1 cellular context compared by ENCODE assay signal in genomic region chr4:3205995-3206394, GRCh38.
A peak's percentile ranks its signal among the peaks of the same experiment; 100 is the strongest.
TF ChIP-seq lines count a peak whose summit lies in the region.

No MANE protein-coding gene starts in this region.

TF ChIP-seq in HepG2, 621 proteins besides CTCF, POLR2A, EP300 and RAD21 (continued from another document and continues in another):
- TF ChIP-seq FIP1L1 (IDR thresholded peaks at IDR 0.05; ENCODE audit: borderline replicate concordance, insufficient read depth, low read depth, low read length) (no peak), PHF20 (CRISPR knock-in tag; IDR thresholded peaks at IDR 0.05) (no peak), ZBTB3 (CRISPR knock-in tag; IDR thresholded peaks at IDR 0.05; ENCODE audit: borderline replicate concordance, low read depth) (no peak), CBFB (CRISPR knock-in tag; IDR thresholded peaks at IDR 0.05) (0 out of 2 replicates have a peak, but pooled peaks have one; percentile 19), RBM22 (optimal IDR thresholded peaks at IDR 0.05; ENCODE audit: low read length) (no peak), ZNF335 (CRISPR knock-in tag; IDR thresholded peaks at IDR 0.05) (no peak), KDM1A (CRISPR knock-in tag; IDR thresholded peaks at IDR 0.05) (no peak), ZNF746 (CRISPR knock-in tag; IDR thresholded peaks at IDR 0.05) (0 out of 2 replicates have a peak, but pooled peaks have one; percentile 51), ZFX (CRISPR knock-in tag; IDR thresholded peaks at IDR 0.05; ENCODE audit: low read depth) (peak; percentile 95), ZBTB8A (CRISPR knock-in tag; IDR thresholded peaks at IDR 0.05; ENCODE audit: borderline replicate concordance, low read depth) (no peak), RORA (CRISPR knock-in tag; IDR thresholded peaks at IDR 0.05) (no peak), MTERF4 (CRISPR knock-in tag; IDR thresholded peaks at IDR 0.05) (no peak; the same call in 1 of the 2 replicates), LBX2 (CRISPR knock-in tag; IDR thresholded peaks at IDR 0.05; ENCODE audit: borderline replicate concordance) (no peak), CBX5 (CRISPR knock-in tag; IDR thresholded peaks at IDR 0.05; ENCODE audit: borderline replicate concordance) (0 out of 2 replicates have a peak, but pooled peaks have one; percentile 54), ZNF256 (CRISPR knock-in tag; conservative IDR thresholded peaks at IDR 0.05) (no peak), ISL2 (CRISPR knock-in tag; IDR thresholded peaks at IDR 0.05) (peak; percentile 68), PAX8 (CRISPR knock-in tag; IDR thresholded peaks at IDR 0.05; ENCODE audit: borderline replicate concordance) (no peak), ZNF44 (CRISPR knock-in tag; IDR thresholded peaks at IDR 0.05) (no peak), HOXA7 (CRISPR knock-in tag; IDR thresholded peaks at IDR 0.05) (no peak), ZNF329 (CRISPR knock-in tag; IDR thresholded peaks at IDR 0.05; ENCODE audit: low read depth) (no peak), PHF21A (CRISPR knock-in tag; IDR thresholded peaks at IDR 0.05) (peak; percentile 83), ZNF484 (CRISPR knock-in tag; IDR thresholded peaks at IDR 0.05; ENCODE audit: borderline replicate concordance, low read depth) (no peak), ZNF350 (CRISPR knock-in tag; IDR thresholded peaks at IDR 0.05; ENCODE audit: borderline replicate concordance, low read depth) (peak; percentile 51; the same call in 1 of the 2 replicates), SUZ12 (IDR thresholded peaks at IDR 0.05; ENCODE audit: low read depth, low read length) (no peak), GATAD2A (CRISPR knock-in tag; IDR thresholded peaks at IDR 0.05) (peak; percentile 89), JARID2 (CRISPR knock-in tag; IDR thresholded peaks at IDR 0.05; ENCODE audit: insufficient replicate concordance) (no peak), SRY (CRISPR knock-in tag; IDR thresholded peaks at IDR 0.05) (no peak), ZNF30 (CRISPR knock-in tag; IDR thresholded peaks at IDR 0.05) (no peak), SMARCC2 (IDR thresholded peaks at IDR 0.05) (no peak), SYNCRIP (IDR thresholded peaks at IDR 0.05; ENCODE audit: insufficient read depth, low read depth, low read length) (no peak), ZNF605 (CRISPR knock-in tag; IDR thresholded peaks at IDR 0.05) (no peak), ZNF562 (CRISPR knock-in tag; IDR thresholded peaks at IDR 0.05; ENCODE audit: borderline replicate concordance) (no peak), ATF3 (CRISPR knock-in tag; IDR thresholded peaks at IDR 0.05) (no peak), TBX3 (IDR thresholded peaks at IDR 0.05; ENCODE audit: borderline replicate concordance) (no peak), DDIT3 (CRISPR knock-in tag; IDR thresholded peaks at IDR 0.05) (no peak), NFATC3 (CRISPR knock-in tag; IDR thresholded peaks at IDR 0.05) (no peak), ATF2 (CRISPR knock-in tag; IDR thresholded peaks at IDR 0.05) (peak; percentile 51; the same call in 1 of the 2 replicates), ZNF652 (CRISPR knock-in tag; IDR thresholded peaks at IDR 0.05; ENCODE audit: borderline replicate concordance, low read depth) (no peak), ZSCAN21 (CRISPR knock-in tag; IDR thresholded peaks at IDR 0.05; ENCODE audit: borderline replicate concordance) (peak; percentile 55; the same call in 1 of the 2 replicates), STAT6 (CRISPR knock-in tag; IDR thresholded peaks at IDR 0.05; ENCODE audit: borderline replicate concordance) (no peak), ZNF639 (CRISPR knock-in tag; conservative IDR thresholded peaks at IDR 0.05) (no peak)
- TF ChIP-seq, protein P1, sequence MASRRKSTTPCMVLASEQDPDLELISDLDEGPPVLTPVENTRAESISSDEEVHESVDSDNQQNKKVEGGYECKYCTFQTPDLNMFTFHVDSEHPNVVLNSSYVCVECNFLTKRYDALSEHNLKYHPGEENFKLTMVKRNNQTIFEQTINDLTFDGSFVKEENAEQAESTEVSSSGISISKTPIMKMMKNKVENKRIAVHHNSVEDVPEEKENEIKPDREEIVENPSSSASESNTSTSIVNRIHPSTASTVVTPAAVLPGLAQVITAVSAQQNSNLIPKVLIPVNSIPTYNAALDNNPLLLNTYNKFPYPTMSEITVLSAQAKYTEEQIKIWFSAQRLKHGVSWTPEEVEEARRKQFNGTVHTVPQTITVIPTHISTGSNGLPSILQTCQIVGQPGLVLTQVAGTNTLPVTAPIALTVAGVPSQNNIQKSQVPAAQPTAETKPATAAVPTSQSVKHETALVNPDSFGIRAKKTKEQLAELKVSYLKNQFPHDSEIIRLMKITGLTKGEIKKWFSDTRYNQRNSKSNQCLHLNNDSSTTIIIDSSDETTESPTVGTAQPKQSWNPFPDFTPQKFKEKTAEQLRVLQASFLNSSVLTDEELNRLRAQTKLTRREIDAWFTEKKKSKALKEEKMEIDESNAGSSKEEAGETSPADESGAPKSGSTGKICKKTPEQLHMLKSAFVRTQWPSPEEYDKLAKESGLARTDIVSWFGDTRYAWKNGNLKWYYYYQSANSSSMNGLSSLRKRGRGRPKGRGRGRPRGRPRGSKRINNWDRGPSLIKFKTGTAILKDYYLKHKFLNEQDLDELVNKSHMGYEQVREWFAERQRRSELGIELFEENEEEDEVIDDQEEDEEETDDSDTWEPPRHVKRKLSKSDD (CRISPR knock-in tag; IDR thresholded peaks at IDR 0.05; ENCODE audit: low read depth) = peak; percentile 84
- TF ChIP-seq, protein P2, sequence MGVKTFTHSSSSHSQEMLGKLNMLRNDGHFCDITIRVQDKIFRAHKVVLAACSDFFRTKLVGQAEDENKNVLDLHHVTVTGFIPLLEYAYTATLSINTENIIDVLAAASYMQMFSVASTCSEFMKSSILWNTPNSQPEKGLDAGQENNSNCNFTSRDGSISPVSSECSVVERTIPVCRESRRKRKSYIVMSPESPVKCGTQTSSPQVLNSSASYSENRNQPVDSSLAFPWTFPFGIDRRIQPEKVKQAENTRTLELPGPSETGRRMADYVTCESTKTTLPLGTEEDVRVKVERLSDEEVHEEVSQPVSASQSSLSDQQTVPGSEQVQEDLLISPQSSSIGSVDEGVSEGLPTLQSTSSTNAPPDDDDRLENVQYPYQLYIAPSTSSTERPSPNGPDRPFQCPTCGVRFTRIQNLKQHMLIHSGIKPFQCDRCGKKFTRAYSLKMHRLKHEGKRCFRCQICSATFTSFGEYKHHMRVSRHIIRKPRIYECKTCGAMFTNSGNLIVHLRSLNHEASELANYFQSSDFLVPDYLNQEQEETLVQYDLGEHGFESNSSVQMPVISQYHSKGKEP (CRISPR knock-in tag; IDR thresholded peaks at IDR 0.05) = no peak
- TF ChIP-seq, protein P3, sequence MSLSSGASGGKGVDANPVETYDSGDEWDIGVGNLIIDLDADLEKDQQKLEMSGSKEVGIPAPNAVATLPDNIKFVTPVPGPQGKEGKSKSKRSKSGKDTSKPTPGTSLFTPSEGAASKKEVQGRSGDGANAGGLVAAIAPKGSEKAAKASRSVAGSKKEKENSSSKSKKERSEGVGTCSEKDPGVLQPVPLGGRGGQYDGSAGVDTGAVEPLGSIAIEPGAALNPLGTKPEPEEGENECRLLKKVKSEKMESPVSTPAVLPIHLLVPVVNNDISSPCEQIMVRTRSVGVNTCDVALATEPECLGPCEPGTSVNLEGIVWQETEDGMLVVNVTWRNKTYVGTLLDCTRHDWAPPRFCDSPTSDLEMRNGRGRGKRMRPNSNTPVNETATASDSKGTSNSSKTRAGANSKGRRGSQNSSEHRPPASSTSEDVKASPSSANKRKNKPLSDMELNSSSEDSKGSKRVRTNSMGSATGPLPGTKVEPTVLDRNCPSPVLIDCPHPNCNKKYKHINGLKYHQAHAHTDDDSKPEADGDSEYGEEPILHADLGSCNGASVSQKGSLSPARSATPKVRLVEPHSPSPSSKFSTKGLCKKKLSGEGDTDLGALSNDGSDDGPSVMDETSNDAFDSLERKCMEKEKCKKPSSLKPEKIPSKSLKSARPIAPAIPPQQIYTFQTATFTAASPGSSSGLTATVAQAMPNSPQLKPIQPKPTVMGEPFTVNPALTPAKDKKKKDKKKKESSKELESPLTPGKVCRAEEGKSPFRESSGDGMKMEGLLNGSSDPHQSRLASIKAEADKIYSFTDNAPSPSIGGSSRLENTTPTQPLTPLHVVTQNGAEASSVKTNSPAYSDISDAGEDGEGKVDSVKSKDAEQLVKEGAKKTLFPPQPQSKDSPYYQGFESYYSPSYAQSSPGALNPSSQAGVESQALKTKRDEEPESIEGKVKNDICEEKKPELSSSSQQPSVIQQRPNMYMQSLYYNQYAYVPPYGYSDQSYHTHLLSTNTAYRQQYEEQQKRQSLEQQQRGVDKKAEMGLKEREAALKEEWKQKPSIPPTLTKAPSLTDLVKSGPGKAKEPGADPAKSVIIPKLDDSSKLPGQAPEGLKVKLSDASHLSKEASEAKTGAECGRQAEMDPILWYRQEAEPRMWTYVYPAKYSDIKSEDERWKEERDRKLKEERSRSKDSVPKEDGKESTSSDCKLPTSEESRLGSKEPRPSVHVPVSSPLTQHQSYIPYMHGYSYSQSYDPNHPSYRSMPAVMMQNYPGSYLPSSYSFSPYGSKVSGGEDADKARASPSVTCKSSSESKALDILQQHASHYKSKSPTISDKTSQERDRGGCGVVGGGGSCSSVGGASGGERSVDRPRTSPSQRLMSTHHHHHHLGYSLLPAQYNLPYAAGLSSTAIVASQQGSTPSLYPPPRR (CRISPR knock-in tag; IDR thresholded peaks at IDR 0.05; ENCODE audit: borderline replicate concordance) = peak; percentile 66; the same call in 1 of the 2 replicates
